2 cellular contexts compared by ENCODE assay signal in genomic region chr1:27760411-27760810, GRCh38.
TF ChIP-seq lines count a peak whose summit lies in the region.

No MANE protein-coding gene starts in this region.

TF ChIP-seq in GM23338, 12 proteins besides CTCF, POLR2A, EP300 and RAD21:
- TF ChIP-seq EZH2 (IDR thresholded peaks at IDR 0.05; ENCODE audit: low read depth, unreplicated experiment) (no peak), JUNB (IDR thresholded peaks at IDR 0.05; ENCODE audit: unreplicated experiment) (no peak), ETS1 (IDR thresholded peaks at IDR 0.05) (no peak), ZNF331 (CRISPR knock-in tag; IDR thresholded peaks at IDR 0.05; ENCODE audit: low read depth) (no peak), POLR2AphosphoS5 (IDR thresholded peaks at IDR 0.05; ENCODE audit: low read depth) (no peak), ZNF114 (CRISPR knock-in tag; IDR thresholded peaks at IDR 0.05) (no peak), NANOG (IDR thresholded peaks at IDR 0.05; ENCODE audit: borderline replicate concordance) (no peak), ZNF462 (CRISPR knock-in tag; IDR thresholded peaks at IDR 0.05) (no peak)

TF ChIP-seq in K562, 482 proteins besides CTCF, POLR2A, EP300 and RAD21:
- TF ChIP-seq ZBTB43 (CRISPR knock-in tag; IDR thresholded peaks at IDR 0.05): no peak
- no peak for TF ChIP-seq ZSCAN32 (CRISPR knock-in tag; IDR thresholded peaks at IDR 0.05)
- no peak for TF ChIP-seq FIP1L1 (IDR thresholded peaks at IDR 0.05; ENCODE audit: low read depth, low read length, poor library complexity, severe bottlenecking)
